8 cellular contexts compared by ENCODE assay signal in the genomic region with DNA sequence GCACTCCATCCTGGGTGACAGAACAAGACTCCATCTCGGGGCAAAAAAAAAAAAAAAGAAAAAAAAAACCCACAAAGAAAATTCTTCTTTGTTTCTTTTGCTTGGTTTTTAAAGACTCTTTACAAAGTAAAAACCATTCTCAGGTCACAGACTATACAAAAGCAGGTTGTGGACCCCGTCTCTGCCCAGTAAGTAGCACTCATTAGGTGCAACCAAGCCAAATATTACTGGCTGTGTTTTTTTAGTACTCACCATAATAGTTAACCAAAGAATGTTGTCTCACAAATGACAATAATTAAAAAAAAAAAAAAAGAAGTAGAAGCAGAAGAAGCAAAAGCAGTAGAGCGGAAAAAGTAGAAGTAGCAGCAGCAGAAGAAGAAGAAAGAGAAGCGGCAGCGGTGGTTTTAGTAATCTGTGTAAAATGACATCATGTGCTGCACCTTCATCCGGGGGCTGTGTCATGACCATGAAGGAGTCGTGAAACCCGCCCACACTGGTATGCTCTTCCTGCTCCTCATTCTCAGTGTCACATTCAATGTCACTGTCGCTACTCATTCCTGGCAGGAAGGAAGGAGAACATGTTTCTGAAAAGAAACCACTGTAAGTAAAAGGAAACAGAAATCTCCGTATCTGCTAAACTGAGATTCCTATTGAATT.
DNase-seq lines count a peak whose midpoint lies in the region; ATAC-seq, FAIRE-seq and TF ChIP-seq lines count a peak whose summit lies in the region.

No MANE protein-coding gene starts in this region.

- no peaks in the 10 kb centered on the region for H3K9me3 Mint-ChIP-seq in activated T-helper 17 cell treated with anti-CD3 and anti-CD28 coated beads, Interleukin-2, amount 50 U/mL, for 72 hours

- no peaks in the 10 kb centered on the region for H3K79me2 ChIP-seq in PC-3 (ENCODE audit: low read length)

- no peak for TF ChIP-seq CTCF in PC-3 (conservative IDR thresholded peaks at IDR 0.05; ENCODE audit: low read depth, low read length)

- H3K36me3 ChIP-seq in PC-3 (ENCODE audit: low read depth, low read length): peaks cover 15% of the 10 kb centered on the region

- H3K4me1 ChIP-seq in PC-3 (ENCODE audit: insufficient read depth, low read length): peaks cover 22% of the 10 kb centered on the region

- DNase-seq in GM12891 (ENCODE audit: insufficient read length, low spot score) (peak; percentile 39), PC-3 (peak; percentile 33), left cardiac atrium (peak; percentile 51), NCI-H2029 (lab: John Stamatoyannopoulos, UW) (no peak), NCI-H2227 (lab: John Stamatoyannopoulos, UW; ENCODE audit: unreplicated experiment) (no peak)
- DNase-seq in stimulated activated CD4-positive, alpha-beta T cell treated with anti-CD3 and anti-CD28 coated beads, Interleukin-12 subunit alpha, Interleukin-12 subunit beta, amount 100 ng/mL, for 48 hours (ENCODE audit: low read depth in 2 of 3, low spot score in 1 of 3): peak; percentile 62 to 68 (median 65)

- peak overlapping the region; percentile 76 for H3K4me3 Mint-ChIP-seq in activated T-helper 17 cell treated with anti-CD3 and anti-CD28 coated beads, Interleukin-2, amount 50 U/mL, for 72 hours

- peak overlapping the region; percentile 1; the same call in 1 of the 2 replicates for H3K27ac ChIP-seq in PC-3 (ENCODE audit: low read length)

- FAIRE-seq in GM12891 (lab: Jason Lieb, UNC): peak; percentile 99

- H3F3A ChIP-seq in PC-3 (ENCODE audit: low read length, unreplicated experiment): no peaks in the 10 kb centered on the region

- peaks cover 12% of the 10 kb centered on the region for H3K4me1 Mint-ChIP-seq in activated T-helper 17 cell treated with anti-CD3 and anti-CD28 coated beads, Interleukin-2, amount 50 U/mL, for 72 hours

- H3K27me3 ChIP-seq in PC-3 (ENCODE audit: low read length): no peaks in the 10 kb centered on the region

- H3K4me2 ChIP-seq in PC-3 (ENCODE audit: low read length): peak overlapping the region; percentile 44

- H3K9me2 ChIP-seq in PC-3 (replicated peaks; ENCODE audit: low read length): no peaks in the 10 kb centered on the region

- peak overlapping the region; percentile 84 for H3K27ac Mint-ChIP-seq in activated T-helper 17 cell treated with anti-CD3 and anti-CD28 coated beads, Interleukin-2, amount 50 U/mL, for 72 hours

- H3K9me3 ChIP-seq in PC-3 (ENCODE audit: low read length): no peaks in the 10 kb centered on the region

- ATAC-seq in HG02588 (IDR thresholded peaks at IDR 0.05; ENCODE audit: unreplicated experiment) (peak; percentile 92), PC-3 (peak; percentile 67), left cardiac atrium (peak; percentile 27 to 82)
- peak; percentile 100 for ATAC-seq in activated T-helper 17 cell treated with anti-CD3 and anti-CD28 coated beads, Interleukin-2, amount 50 U/mL, for 72 hours (replicated peaks)

- no peak overlapping the region; the same call in 1 of the 2 replicates for H3K4me3 ChIP-seq in PC-3 (ENCODE audit: low read length)

- no TSS peak for BruUV-seq in PC-3 (replicated peaks; lab: Mats Ljungman, UMichigan)

- no peak overlapping the region for H3K9ac ChIP-seq in PC-3 (ENCODE audit: low read length)

- intact Hi-C loops in PC-3 (cut with micrococcal nuclease): loop anchor here (1.0 kb wide), 1 partner anchor 41 kb away; no protein-coding TSS in a partner anchor
- intact Hi-C loops in left cardiac atrium (cut with DNase I): loop anchor here in 1 of 2 donors (5.0 to 10.0 kb wide), 2 partner anchors 284 to 416 kb away; no protein-coding TSS in a partner anchor

- H4K20me1 ChIP-seq in PC-3 (ENCODE audit: low read length): no peaks in the 10 kb centered on the region

- POLR2A ChIA-PET in PC-3 (lab: Charles Lee; ENCODE audit: unreplicated experiment): interaction anchor here (0.7 kb wide), 1 partner anchor 564 kb away, joined by 4 read pairs; no protein-coding TSS in a partner anchor

- H2AFZ ChIP-seq in PC-3 (ENCODE audit: low read length): no peak overlapping the region

- peaks cover 54% of the 10 kb centered on the region for H3K36me3 Mint-ChIP-seq in activated T-helper 17 cell treated with anti-CD3 and anti-CD28 coated beads, Interleukin-2, amount 50 U/mL, for 72 hours (ENCODE audit: low read depth)

- no peaks in the 10 kb centered on the region for H3K27me3 Mint-ChIP-seq in activated T-helper 17 cell treated with anti-CD3 and anti-CD28 coated beads, Interleukin-2, amount 50 U/mL, for 72 hours

- TF ChIP-seq POLR2A in GM12891 (IDR thresholded peaks at IDR 0.05; ENCODE audit: low read depth, low read length): peak; percentile 66

- CTCF ChIA-PET in PC-3 (lab: Charles Lee): no interaction called here

TF ChIP-seq in GM12891, 5 proteins besides CTCF, POLR2A, EP300 and RAD21:
- 0 out of 2 replicates have a peak, but pooled peaks have one; percentile 58 for TF ChIP-seq POLR2AphosphoS5 (IDR thresholded peaks at IDR 0.05; ENCODE audit: low read depth, low read length)
- TF ChIP-seq POU2F2 (IDR thresholded peaks at IDR 0.05; ENCODE audit: low read depth, low read length): peak; percentile 62; the same call in 1 of the 2 replicates
- peak; percentile 72 for TF ChIP-seq SPI1 (IDR thresholded peaks at IDR 0.05; ENCODE audit: low read depth, low read length)
- no peak for TF ChIP-seq TAF1 (IDR thresholded peaks at IDR 0.05; ENCODE audit: low read depth, low read length)
- TF ChIP-seq PAX5 (IDR thresholded peaks at IDR 0.05; ENCODE audit: insufficient read depth, low read length, severe bottlenecking): peak; percentile 96

Comparison
In these comparisons a context has a peak if more than half of its experiments do, and no peak if none do; other contexts are left out.
1. DNase-seq: peak in GM12891 (single experiment), PC-3 (single experiment), left cardiac atrium (single experiment) and stimulated activated CD4-positive, alpha-beta T cell treated with anti-CD3 and anti-CD28 coated beads, Interleukin-12 subunit alpha, Interleukin-12 subunit beta, amount 100 ng/mL, for 48 hours (3 of 3); none in NCI-H2029 (single experiment) and NCI-H2227 (single experiment).
2. Peak in every context shown above with its lines, with median percentiles within 50 percentile points of each other: ATAC-seq.